Comparison of ENCODE assay signal across 12 cellular contexts in the genomic region with DNA sequence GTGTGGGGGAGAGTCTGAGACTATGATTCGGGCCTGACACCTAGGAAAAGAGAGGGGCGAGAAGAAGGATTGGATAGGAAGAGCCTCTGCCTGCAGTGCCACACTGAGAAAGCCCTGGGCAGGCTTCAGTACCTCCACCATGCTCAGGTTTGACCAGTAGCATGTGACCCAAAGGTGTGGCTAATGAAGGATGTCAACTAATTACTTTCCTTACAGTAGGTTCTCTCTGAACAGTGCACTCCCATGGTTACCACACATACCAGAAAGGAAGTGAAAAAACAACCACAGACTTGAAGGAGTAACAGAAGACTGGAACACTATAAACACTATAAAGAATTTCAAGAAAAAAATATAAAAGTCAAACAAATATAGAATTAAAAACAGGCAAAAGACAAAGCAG.
A peak's percentile ranks its signal among the peaks of the same experiment; 100 is the strongest.
DNase-seq lines count a peak whose midpoint lies in the region; ATAC-seq and TF ChIP-seq lines count a peak whose summit lies in the region.
"Had no signal": no experiment of that assay in that cellular context is flagged by ENCODE, and none has a peak within 500 bp of the region (broad histone marks: within the 10 kb centered on the region; RNA-seq: fewer than 3 reads in every experiment).

No MANE protein-coding gene starts in this region.

- H3K36me3 ChIP-seq in brain microvascular endothelial cell (replicated peaks), result no peaks in the 10 kb centered on the region

- in situ Hi-C loops in brain microvascular endothelial cell (cut with HindIII; ENCODE audit: low pct_ligation_motif_present, low sequenced_read_pairs), result no loop called here

- no peak overlapping the region for H3K27ac ChIP-seq in brain microvascular endothelial cell
- H3K27ac ChIP-seq: left ventricle myocardium inferior, stomach had no signal

- TF ChIP-seq CTCF in foreskin fibroblast (IDR thresholded peaks at IDR 0.05; ENCODE audit: low read depth, low read length), result no peak
- TF ChIP-seq CTCF in brain microvascular endothelial cell (IDR thresholded peaks at IDR 0.05; ENCODE audit: low read depth, low read length, missing control alignments), result no peak

- ATAC-seq in GM18867 (IDR thresholded peaks at IDR 0.05; ENCODE audit: unreplicated experiment), result peak; percentile 98
- ATAC-seq in GM21529 (IDR thresholded peaks at IDR 0.05; ENCODE audit: unreplicated experiment), result peak; percentile 77
- ATAC-seq in HG03354 (IDR thresholded peaks at IDR 0.05; ENCODE audit: poor library complexity, severe bottlenecking, unreplicated experiment), result peak; percentile 97
- no peak for ATAC-seq in effector memory CD8-positive, alpha-beta T cell (replicated peaks)

- no peak for DNase-seq in effector memory CD8-positive, alpha-beta T cell
- DNase-seq in foreskin fibroblast, result no peak
- no peak for DNase-seq in NCI-H510A treated with DMSO at 0.1 percent for 48 hours (lab: John Stamatoyannopoulos, UW)
- DNase-seq in brain microvascular endothelial cell, result no peak
- no peak for DNase-seq in NCI-H345 treated with DMSO at 0.1 percent for 48 hours (lab: John Stamatoyannopoulos, UW; ENCODE audit: unreplicated experiment)
- DNase-seq: erythroblast, left ventricle myocardium inferior, NCI-H510A, stomach had no signal

- H3K27me3 Mint-ChIP-seq in effector memory CD8-positive, alpha-beta T cell, result no peaks in the 10 kb centered on the region

- H3K4me3 Mint-ChIP-seq in effector memory CD8-positive, alpha-beta T cell, result peak overlapping the region in 1 of 2 donors; percentile 5

- no peak overlapping the region for H3K4me3 ChIP-seq in foreskin fibroblast (ENCODE audit: low read depth in 1 of 2, low read length in 2 of 2)
- no peak overlapping the region for H3K4me3 ChIP-seq in brain microvascular endothelial cell (ENCODE audit: low read depth, low read length)
- H3K4me3 ChIP-seq: left ventricle myocardium inferior, stomach had no signal

- H3K9me3 Mint-ChIP-seq in effector memory CD8-positive, alpha-beta T cell, result no peaks in the 10 kb centered on the region

- H3K4me1 Mint-ChIP-seq in effector memory CD8-positive, alpha-beta T cell (ENCODE audit: low read depth in 2 of 2), result peaks cover 15 to 19% of the 10 kb centered on the region in 2 donors

- H3K27ac Mint-ChIP-seq in effector memory CD8-positive, alpha-beta T cell, result peak overlapping the region; percentile 9 to 71

- no peaks in the 10 kb centered on the region for H3K27me3 ChIP-seq in brain microvascular endothelial cell (replicated peaks)
- H3K27me3 ChIP-seq: stomach had no signal

- peaks cover 4% of the 10 kb centered on the region for H3K36me3 Mint-ChIP-seq in effector memory CD8-positive, alpha-beta T cell (ENCODE audit: insufficient read depth)
